In genomic region chr19:16248380-16249023, GRCh38 we compare ENCODE assay signal across 11 cellular contexts.
"Had no signal": no experiment of that assay in that cellular context is flagged by ENCODE, and none has a peak within 500 bp of the region (broad histone marks: within the 10 kb centered on the region; RNA-seq: fewer than 3 reads in every experiment).

No MANE protein-coding gene starts in this region.

- H3K27me3 ChIP-seq: brain microvascular endothelial cell, MG63, Peyer's patch had no signal

- H3K9me3 ChIP-seq: MG63, Peyer's patch had no signal

- H3K36me3 Mint-ChIP-seq: activated CD8-positive, alpha-beta memory T cell treated with anti-CD3 and anti-CD28 coated beads, Interleukin-2, amount 10 ng/mL, durations not matched to agents 7 days and 5 days had no signal

- H3K4me3 Mint-ChIP-seq: activated CD4-positive, alpha-beta memory T cell treated with anti-CD3 and anti-CD28 coated beads, Interleukin-2, amount 10 ng/mL, durations not matched to agents 7 days and 5 days; activated CD8-positive, alpha-beta memory T cell treated with anti-CD3 and anti-CD28 coated beads, Interleukin-2, amount 10 ng/mL, durations not matched to agents 7 days and 5 days; activated naive CD4-positive, alpha-beta T cell treated with anti-CD3 and anti-CD28 coated beads, Interleukin-2, amount 10 ng/mL, durations not matched to agents 7 days and 5 days; activated naive CD8-positive, alpha-beta T cell; activated naive CD8-positive, alpha-beta T cell treated with anti-CD3 and anti-CD28 coated beads, Interleukin-2, amount 50 U/mL, for 24 hours had no signal

- H3K27ac ChIP-seq: brain microvascular endothelial cell, VCaP had no signal

- H3K4me3 ChIP-seq: MG63, Peyer's patch had no signal

- H3K27me3 Mint-ChIP-seq: activated naive CD8-positive, alpha-beta T cell; activated naive CD8-positive, alpha-beta T cell treated with anti-CD3 and anti-CD28 coated beads, Interleukin-2, amount 50 U/mL, for 24 hours had no signal

- H3K27ac Mint-ChIP-seq: activated naive CD8-positive, alpha-beta T cell; activated naive CD8-positive, alpha-beta T cell treated with anti-CD3 and anti-CD28 coated beads, Interleukin-2, amount 50 U/mL, for 24 hours had no signal

- H3K36me3 ChIP-seq: brain microvascular endothelial cell, MG63, Peyer's patch had no signal

- H3K9me3 Mint-ChIP-seq: activated CD4-positive, alpha-beta memory T cell treated with anti-CD3 and anti-CD28 coated beads, Interleukin-2, amount 10 ng/mL, durations not matched to agents 7 days and 5 days; activated naive CD8-positive, alpha-beta T cell treated with anti-CD3 and anti-CD28 coated beads, Interleukin-2, amount 50 U/mL, for 24 hours; central memory CD8-positive, alpha-beta T cell had no signal

- DNase-seq: NCI-H1436 treated with DMSO at 0.1 percent for 48 hours had no signal
